8 cellular contexts compared by ENCODE assay signal in genomic region chr17:17972126-17972951, GRCh38.
DNase-seq lines count a peak whose midpoint lies in the region; ATAC-seq and TF ChIP-seq lines count a peak whose summit lies in the region.

DRC3 (plus strand) TSS chr17:17972862; CDS start chr17:17977599, 4,737 bp downstream.
TOM1L2 (minus strand) TSS chr17:17972400; CDS start chr17:17972313, 87 bp downstream.

- ATAC-seq in GM19025 (IDR thresholded peaks at IDR 0.05; ENCODE audit: low read depth, unreplicated experiment) (peak; percentile 92), HG03280 (IDR thresholded peaks at IDR 0.05; ENCODE audit: unreplicated experiment) (peak; percentile 92)
- peak; percentile 92 for ATAC-seq in central memory CD8-positive, alpha-beta T cell (replicated peaks; ENCODE audit: extremely low read depth, poor library complexity, severe bottlenecking)

- H3K27ac Mint-ChIP-seq in central memory CD8-positive, alpha-beta T cell (ENCODE audit: low read depth), result peak within 1 kb of the TSS; percentile 98

- no peaks in the 10 kb centered on the region for H3K27me3 Mint-ChIP-seq in central memory CD8-positive, alpha-beta T cell

- DNase-seq in AG09319 (ENCODE audit: extremely low read depth, low read depth) (peak; percentile 100), NCI-H345 (lab: John Stamatoyannopoulos, UW) (peak; percentile 99), inferior parietal cortex (ENCODE audit: extremely low spot score) (peak; percentile 100), smooth muscle cell of the brain vasculature (ENCODE audit: low read depth, low spot score) (peak; percentile 100)
- peak; percentile 98 to 99 (median 99) for DNase-seq in activated CD4-positive, CD25-positive, alpha-beta regulatory T cell (lab: John Stamatoyannopoulos, UW)
- peak; percentile 97 to 100 for DNase-seq in central memory CD8-positive, alpha-beta T cell (ENCODE audit: low spot score in 2 of 2)

- H3K9me3 Mint-ChIP-seq in central memory CD8-positive, alpha-beta T cell, result no peaks in the 10 kb centered on the region

- H3K4me1 Mint-ChIP-seq in central memory CD8-positive, alpha-beta T cell, result peaks cover 34% of the 10 kb centered on the region

- H3K36me3 Mint-ChIP-seq in central memory CD8-positive, alpha-beta T cell (ENCODE audit: insufficient read depth), result peaks cover 9% of the 10 kb centered on the region

- no peak for TF ChIP-seq CTCF in AG09319 (IDR thresholded peaks at IDR 0.05; ENCODE audit: low read depth, low read length)

- peak within 1 kb of the TSS; percentile 97 for H3K4me3 Mint-ChIP-seq in central memory CD8-positive, alpha-beta T cell

Comparison
In these comparisons a context has a peak if more than half of its experiments do, and no peak if none do; other contexts are left out.
1. Peak in every context shown above with its lines: DNase-seq and ATAC-seq.